ENCODE assay signal across 7 cellular contexts in genomic region chr22:40654522-40655167, GRCh38. TPM values are rescaled to one million over a fixed set of nuclear protein-coding genes. Genes with fewer than 3 reads are reported as not detected.
DNase-seq lines count a peak whose midpoint lies in the region; ATAC-seq lines count a peak whose summit lies in the region.

No MANE protein-coding gene starts in this region.

- ATAC-seq in HG03342 (IDR thresholded peaks at IDR 0.05; ENCODE audit: unreplicated experiment): no peak

- DNase-seq in HT1080 (ENCODE audit: low read depth) (peak; percentile 15), T1000 (lab: John Stamatoyannopoulos, UW) (peak; percentile 5), foreskin melanocyte (peak; percentile 51), pons (ENCODE audit: low spot score) (peak; percentile 77), HuH-7.5 (ENCODE audit: low spot score) (no peak)
- DNase-seq in activated CD4-positive, alpha-beta T cell treated with anti-CD3 and anti-CD28 coated beads, Interleukin-2, amount 50 U/mL, for 4 hours: no peak

RNA-seq across cellular contexts. Expression of gene MRTFA, which starts 18.1 kb away (rescaled TPM):
- 23.6 and 23.9 TPM in 2 replicates for total RNA-seq in HT1080 (2014; rRNA removed; shearing (Covaris generic))
- polyA plus RNA-seq in HT1080 (2015; cell fraction: cytosol; rRNA removed): 21.5 and 24.0 TPM in 2 replicates
- 33.8 and 40.8 TPM in 2 replicates for polyA plus RNA-seq in HT1080 (2015; cell fraction: nucleus; rRNA removed)

RNA-seq across cellular contexts. Expression of gene MCHR1, which starts 24.6 kb away (rescaled TPM):
- total RNA-seq in HT1080 (2014; rRNA removed; shearing (Covaris generic)): 0.14 TPM in 1 of 2 replicates, not detected in the other
- not detected in 2 replicates for polyA plus RNA-seq in HT1080 (2015; cell fraction: cytosol; rRNA removed)
- not detected in 2 replicates for polyA plus RNA-seq in HT1080 (2015; cell fraction: nucleus; rRNA removed)

Comparison
In these comparisons a context has a peak if more than half of its experiments do, and no peak if none do; other contexts are left out.
1. DNase-seq: peak in HT1080 (single experiment), T1000 (single experiment), foreskin melanocyte (single experiment) and pons (single experiment); none in activated CD4-positive, alpha-beta T cell treated with anti-CD3 and anti-CD28 coated beads, Interleukin-2, amount 50 U/mL, for 4 hours (0 of 2) and HuH-7.5 (single experiment).